Comparison of ENCODE assay signal across 27 cellular contexts in genomic region chr14:87155850-87156491, GRCh38.
"Had no signal": no experiment of that assay in that cellular context is flagged by ENCODE, and none has a peak within 500 bp of the region (broad histone marks: within the 10 kb centered on the region; RNA-seq: fewer than 3 reads in every experiment).

No MANE protein-coding gene starts in this region.

- H3K4me1 ChIP-seq: gastroesophageal sphincter, parathyroid adenoma, right lobe of liver, tibial artery had no signal

- ATAC-seq: foreskin keratinocyte; gastroesophageal sphincter; heart left ventricle; left lobe of liver; mucosa of descending colon; natural killer cell treated with Interleukin-12 subunit alpha and Interleukin-12 subunit beta and Interleukin-15 and Interleukin-18, amount 100 ng/mL, for 72 hours; right lobe of liver; stimulated activated effector memory CD8-positive, alpha-beta T cell treated with anti-CD3 and anti-CD28 coated beads, Interleukin-12 subunit alpha, Interleukin-12 subunit beta, amount 100 ng/mL, for 72 hours had no signal

- H3K36me3 Mint-ChIP-seq: mesothelial cell of epicardium; naive B cell; stimulated activated effector memory CD8-positive, alpha-beta T cell treated with anti-CD3 and anti-CD28 coated beads, Interleukin-12 subunit alpha, Interleukin-12 subunit beta, amount 100 ng/mL, for 72 hours; type B pancreatic cell had no signal

- H3K4me2 ChIP-seq: hepatocyte, neural progenitor cell had no signal

- H3K27me3 ChIP-seq: esophagus muscularis mucosa, foreskin keratinocyte, gastroesophageal sphincter, heart left ventricle, hepatocyte, right lobe of liver, testis, tibial artery had no signal

- DNase-seq: effector memory CD4-positive, alpha-beta T cell; foreskin keratinocyte; heart left ventricle; kidney; mesenchymal stem cell; mucosa of descending colon; naive B cell; right lobe of liver; small intestine; stimulated activated CD4-positive, alpha-beta T cell treated with anti-CD3 and anti-CD28 coated beads, Interleukin-12 subunit alpha, Interleukin-12 subunit beta, amount 100 ng/mL, for 4 hours; stimulated activated CD4-positive, alpha-beta T cell treated with anti-CD3 and anti-CD28 coated beads, Interleukin-1b, Interleukin-23, amount 100 ng/mL, for 48 hours; stimulated activated CD4-positive, alpha-beta T cell treated with anti-CD3 and anti-CD28 coated beads, Interleukin-4, amount 100 ng/mL, for 1 hour; stimulated activated naive CD4-positive, alpha-beta T cell treated with Interleukin-2 at 50 U/mL for 16 hours; substantia nigra; testis; tibial artery had no signal

- H3K9me3 ChIP-seq: esophagus muscularis mucosa, gastroesophageal sphincter, heart left ventricle, right lobe of liver, testis, tibial artery had no signal

- H3K4me1 Mint-ChIP-seq: naive B cell; neural progenitor cell; stimulated activated effector memory CD8-positive, alpha-beta T cell treated with anti-CD3 and anti-CD28 coated beads, Interleukin-12 subunit alpha, Interleukin-12 subunit beta, amount 100 ng/mL, for 72 hours had no signal

- H3K36me3 ChIP-seq: esophagus muscularis mucosa, gastroesophageal sphincter, heart left ventricle, neural progenitor cell, right lobe of liver, tibial artery had no signal

- H3K9ac ChIP-seq: neural progenitor cell, parathyroid adenoma had no signal

- H3K27me3 Mint-ChIP-seq: naive B cell; natural killer cell treated with Interleukin-12 subunit alpha and Interleukin-12 subunit beta and Interleukin-15 and Interleukin-18, amount 100 ng/mL, for 72 hours; progenitor cell of endocrine pancreas had no signal

- H3K79me2 ChIP-seq: hepatocyte, parathyroid adenoma had no signal

- H3K4me3 Mint-ChIP-seq: mesothelial cell of epicardium; naive B cell; natural killer cell treated with Interleukin-12 subunit alpha and Interleukin-12 subunit beta and Interleukin-15 and Interleukin-18, amount 100 ng/mL, for 72 hours; neural progenitor cell; stimulated activated effector memory CD8-positive, alpha-beta T cell treated with anti-CD3 and anti-CD28 coated beads, Interleukin-12 subunit alpha, Interleukin-12 subunit beta, amount 100 ng/mL, for 72 hours; type B pancreatic cell had no signal

- H3K9me3 Mint-ChIP-seq: type B pancreatic cell had no signal

- H3K4me3 ChIP-seq: esophagus muscularis mucosa, gastroesophageal sphincter, heart left ventricle, hepatocyte, mucosa of descending colon, neural progenitor cell, right lobe of liver, tibial artery had no signal

- H2AFZ ChIP-seq: hepatocyte, neural progenitor cell, parathyroid adenoma had no signal

- H3K27ac ChIP-seq: esophagus muscularis mucosa, foreskin keratinocyte, gastroesophageal sphincter, heart left ventricle, hepatocyte, neural progenitor cell, parathyroid adenoma, right lobe of liver, testis, tibial artery had no signal
